Comparison of ENCODE assay signal across 1 cellular context in genomic region chr2:42494434-42495233, GRCh38.
A peak's percentile ranks its signal among the peaks of the same experiment; 100 is the strongest.
TF ChIP-seq lines count a peak whose summit lies in the region.

No MANE protein-coding gene starts in this region.

TF ChIP-seq in K562, 482 proteins besides CTCF, POLR2A, EP300 and RAD21 (continued from another document and continues in another):
- TF ChIP-seq ZNF280B (CRISPR knock-in tag; IDR thresholded peaks at IDR 0.05) (no peak), KLF10 (CRISPR knock-in tag; IDR thresholded peaks at IDR 0.05) (no peak), E4F1 (CRISPR knock-in tag; IDR thresholded peaks at IDR 0.05; ENCODE audit: borderline replicate concordance) (no peak), AFF4 (CRISPR knock-in tag; IDR thresholded peaks at IDR 0.05) (peak; percentile 50; the same call in 1 of the 2 replicates), ZBTB7A (IDR thresholded peaks at IDR 0.05; ENCODE audit: borderline replicate concordance, control insufficient read depth, low read depth, low read length) (no peak), IRF1 (CRISPR knock-in tag; IDR thresholded peaks at IDR 0.05; ENCODE audit: borderline replicate concordance) (0 out of 2 replicates have a peak, but pooled peaks have one; percentile 76), ZNF655 (CRISPR knock-in tag; IDR thresholded peaks at IDR 0.05) (no peak), ZNF316 (IDR thresholded peaks at IDR 0.05) (no peak), CAMTA2 (CRISPR knock-in tag; conservative IDR thresholded peaks at IDR 0.05) (no peak), MBD2 (IDR thresholded peaks at IDR 0.05; ENCODE audit: borderline replicate concordance, low read depth) (no peak), ZBTB34 (CRISPR knock-in tag; IDR thresholded peaks at IDR 0.05) (no peak), SRSF7 (optimal IDR thresholded peaks at IDR 0.05; ENCODE audit: low read depth, low read length) (no peak), IFI16 (CRISPR knock-in tag; IDR thresholded peaks at IDR 0.05) (no peak), ZNF263 (CRISPR knock-in tag; IDR thresholded peaks at IDR 0.05; ENCODE audit: borderline replicate concordance) (no peak), ZNF407 (IDR thresholded peaks at IDR 0.05; ENCODE audit: low read depth) (no peak), ELF2 (CRISPR knock-in tag; IDR thresholded peaks at IDR 0.05) (no peak), FOS (IDR thresholded peaks at IDR 0.05; ENCODE audit: extremely low read depth, insufficient read length) (no peak), ZBTB17 (CRISPR knock-in tag; IDR thresholded peaks at IDR 0.05) (no peak), SNIP1 (IDR thresholded peaks at IDR 0.05; ENCODE audit: low read depth) (no peak), ZNF24 (IDR thresholded peaks at IDR 0.05) (no peak), HES1 (IDR thresholded peaks at IDR 0.05; ENCODE audit: low read depth) (no peak), SMAD4 (CRISPR knock-in tag; conservative IDR thresholded peaks at IDR 0.05) (no peak), ESRRA (IDR thresholded peaks at IDR 0.05; ENCODE audit: borderline replicate concordance, low read depth) (0 out of 2 replicates have a peak, but pooled peaks have one; percentile 43), TEAD1 (CRISPR knock-in tag; IDR thresholded peaks at IDR 0.05) (peak in 1 of 2 experiments; percentile 85; a peak in 2 of 4 replicates), ETS1 (conservative IDR thresholded peaks at IDR 0.05; ENCODE audit: control insufficient read depth, low read depth, low read length) (no peak), NFXL1 (CRISPR knock-in tag; IDR thresholded peaks at IDR 0.05) (no peak), SMARCC2 (IDR thresholded peaks at IDR 0.05; ENCODE audit: low read depth) (no peak), ZNF124 (CRISPR knock-in tag; IDR thresholded peaks at IDR 0.05) (no peak), ZNF384 (IDR thresholded peaks at IDR 0.05; ENCODE audit: low read depth, low read length) (0 out of 2 replicates have a peak, but pooled peaks have one; percentile 22), E2F5 (CRISPR knock-in tag; IDR thresholded peaks at IDR 0.05) (no peak), HNRNPL (IDR thresholded peaks at IDR 0.05; ENCODE audit: low read depth, low read length) (no peak), HNRNPLL (IDR thresholded peaks at IDR 0.05; ENCODE audit: low read depth, low read length, poor library complexity, severe bottlenecking) (no peak), WHSC1 (IDR thresholded peaks at IDR 0.05; ENCODE audit: low read length) (no peak), HEY1 (CRISPR knock-in tag; IDR thresholded peaks at IDR 0.05; ENCODE audit: borderline replicate concordance) (no peak), CXXC5 (CRISPR knock-in tag; IDR thresholded peaks at IDR 0.05) (no peak), TEAD4 (IDR thresholded peaks at IDR 0.05; ENCODE audit: low read length) (no peak), TEAD4 (CRISPR knock-in tag; IDR thresholded peaks at IDR 0.05; ENCODE audit: borderline replicate concordance) (peak; percentile 89; the same call in 1 of the 2 replicates), NCOA1 (IDR thresholded peaks at IDR 0.05; ENCODE audit: low read depth) (no peak)
